1 cellular context compared by ENCODE assay signal in genomic region chr4:76148142-76148849, GRCh38.
A peak's percentile ranks its signal among the peaks of the same experiment; 100 is the strongest.
TF ChIP-seq lines count a peak whose summit lies in the region.

Gene NUP54 (minus strand): TSS chr4:76148397. CDS start chr4:76148374, 23 bp downstream.

TF ChIP-seq in HepG2, 621 proteins besides CTCF, POLR2A, EP300 and RAD21 (continued from another document and continues in another):
- TF ChIP-seq ZNF503 (CRISPR knock-in tag; IDR thresholded peaks at IDR 0.05) (peak; percentile 68), ZNF136 (CRISPR knock-in tag; IDR thresholded peaks at IDR 0.05; ENCODE audit: low read depth) (peak; percentile 58; the same call in 1 of the 2 replicates), STAG1 (CRISPR knock-in tag; IDR thresholded peaks at IDR 0.05) (no peak), ZNF431 (CRISPR knock-in tag; IDR thresholded peaks at IDR 0.05; ENCODE audit: borderline replicate concordance, low read depth) (no peak), ZNF432 (CRISPR knock-in tag; IDR thresholded peaks at IDR 0.05; ENCODE audit: borderline replicate concordance) (no peak), KAT8 (CRISPR knock-in tag; IDR thresholded peaks at IDR 0.05) (peak; percentile 97), POGZ (CRISPR knock-in tag; IDR thresholded peaks at IDR 0.05) (peak; percentile 97), NFE2 (CRISPR knock-in tag; IDR thresholded peaks at IDR 0.05) (no peak), NFIC (IDR thresholded peaks at IDR 0.05; ENCODE audit: low read length) (peak; percentile 41; the same call in 1 of the 2 replicates), ZNF674 (CRISPR knock-in tag; IDR thresholded peaks at IDR 0.05; ENCODE audit: low read depth) (peak; percentile 74; the same call in 1 of the 2 replicates), IRF9 (CRISPR knock-in tag; IDR thresholded peaks at IDR 0.05; ENCODE audit: borderline replicate concordance) (peak; percentile 91), ZNF790 (CRISPR knock-in tag; IDR thresholded peaks at IDR 0.05; ENCODE audit: borderline replicate concordance) (peak; percentile 57; the same call in 1 of the 2 replicates), ZNF224 (CRISPR knock-in tag; IDR thresholded peaks at IDR 0.05) (peak; percentile 96), ZNF274 (CRISPR knock-in tag; IDR thresholded peaks at IDR 0.05) (peak; percentile 68; the same call in 1 of the 2 replicates), RCOR2 (CRISPR knock-in tag; IDR thresholded peaks at IDR 0.05) (no peak), ZNF709 (CRISPR knock-in tag; IDR thresholded peaks at IDR 0.05) (peak; percentile 89), ZNF607 (CRISPR knock-in tag; IDR thresholded peaks at IDR 0.05; ENCODE audit: borderline replicate concordance) (0 out of 2 replicates have a peak, but pooled peaks have one; percentile 77), CENPBD1 (CRISPR knock-in tag; IDR thresholded peaks at IDR 0.05; ENCODE audit: borderline replicate concordance, low read depth) (peak; percentile 82; the same call in 1 of the 2 replicates), ZNF672 (CRISPR knock-in tag; IDR thresholded peaks at IDR 0.05) (no peak), ZZZ3 (CRISPR knock-in tag; IDR thresholded peaks at IDR 0.05; ENCODE audit: borderline replicate concordance) (peak; percentile 81; the same call in 1 of the 2 replicates), ZNF704 (CRISPR knock-in tag; IDR thresholded peaks at IDR 0.05; ENCODE audit: borderline replicate concordance) (0 out of 2 replicates have a peak, but pooled peaks have one; percentile 64), ZC3H4 (CRISPR knock-in tag; IDR thresholded peaks at IDR 0.05; ENCODE audit: borderline replicate concordance) (no peak), ZBTB39 (CRISPR knock-in tag; IDR thresholded peaks at IDR 0.05) (peak; percentile 78; the same call in 1 of the 2 replicates), YY1 (IDR thresholded peaks at IDR 0.05; ENCODE audit: insufficient read depth, insufficient replicate concordance, low read depth, low read length) (peak; percentile 75), ZNF10 (CRISPR knock-in tag; IDR thresholded peaks at IDR 0.05; ENCODE audit: borderline replicate concordance, low read depth) (no peak), FUBP1 (CRISPR knock-in tag; IDR thresholded peaks at IDR 0.05; ENCODE audit: borderline replicate concordance) (no peak), NR2C2 (CRISPR knock-in tag; IDR thresholded peaks at IDR 0.05; ENCODE audit: borderline replicate concordance) (peak; percentile 81; the same call in 1 of the 2 replicates), NR0B2 (CRISPR knock-in tag; IDR thresholded peaks at IDR 0.05) (peak; percentile 79), ZNF766 (CRISPR knock-in tag; IDR thresholded peaks at IDR 0.05; ENCODE audit: borderline replicate concordance) (peak; percentile 70; the same call in 1 of the 2 replicates), MEF2D (CRISPR knock-in tag; IDR thresholded peaks at IDR 0.05) (peak; percentile 72), SSRP1 (CRISPR knock-in tag; IDR thresholded peaks at IDR 0.05) (no peak), PLRG1 (conservative IDR thresholded peaks at IDR 0.05) (no peak), ZKSCAN1 (IDR thresholded peaks at IDR 0.05; ENCODE audit: low read length) (peak; percentile 59; the same call in 1 of the 2 replicates), FOSL2 (CRISPR knock-in tag; IDR thresholded peaks at IDR 0.05) (peak; percentile 75), ZNF839 (CRISPR knock-in tag; IDR thresholded peaks at IDR 0.05; ENCODE audit: borderline replicate concordance) (peak; percentile 96), BRF2 (CRISPR knock-in tag; IDR thresholded peaks at IDR 0.05) (peak; percentile 87), ZNF670 (CRISPR knock-in tag; IDR thresholded peaks at IDR 0.05; ENCODE audit: borderline replicate concordance) (no peak), TIGD3 (CRISPR knock-in tag; IDR thresholded peaks at IDR 0.05; ENCODE audit: borderline replicate concordance) (0 out of 2 replicates have a peak, but pooled peaks have one; percentile 18), TBX2 (CRISPR knock-in tag; IDR thresholded peaks at IDR 0.05; ENCODE audit: borderline replicate concordance) (peak; percentile 93), ZNF782 (CRISPR knock-in tag; IDR thresholded peaks at IDR 0.05; ENCODE audit: borderline replicate concordance) (peak; percentile 81; the same call in 1 of the 2 replicates), ZNF841 (CRISPR knock-in tag; IDR thresholded peaks at IDR 0.05; ENCODE audit: borderline replicate concordance) (0 out of 2 replicates have a peak, but pooled peaks have one; percentile 27), HOXA9 (CRISPR knock-in tag; IDR thresholded peaks at IDR 0.05; ENCODE audit: borderline replicate concordance) (no peak), ZNF780A (CRISPR knock-in tag; IDR thresholded peaks at IDR 0.05) (peak; percentile 67; the same call in 1 of the 2 replicates), ZNF484 (CRISPR knock-in tag; IDR thresholded peaks at IDR 0.05; ENCODE audit: borderline replicate concordance, low read depth) (peak; percentile 22; the same call in 1 of the 2 replicates), ZNF883 (CRISPR knock-in tag; IDR thresholded peaks at IDR 0.05; ENCODE audit: not compliant biosample characterization) (peak; percentile 92), CREB1 (IDR thresholded peaks at IDR 0.05) (peak; percentile 82), CREB1 (CRISPR knock-in tag; IDR thresholded peaks at IDR 0.05) (peak; percentile 95), ZNF7 (CRISPR knock-in tag; IDR thresholded peaks at IDR 0.05) (0 out of 2 replicates have a peak, but pooled peaks have one; percentile 27), PAXIP1 (CRISPR knock-in tag; conservative IDR thresholded peaks at IDR 0.05) (peak; percentile 53)
